Comparison of ENCODE assay signal across 18 cellular contexts in the genomic region with DNA sequence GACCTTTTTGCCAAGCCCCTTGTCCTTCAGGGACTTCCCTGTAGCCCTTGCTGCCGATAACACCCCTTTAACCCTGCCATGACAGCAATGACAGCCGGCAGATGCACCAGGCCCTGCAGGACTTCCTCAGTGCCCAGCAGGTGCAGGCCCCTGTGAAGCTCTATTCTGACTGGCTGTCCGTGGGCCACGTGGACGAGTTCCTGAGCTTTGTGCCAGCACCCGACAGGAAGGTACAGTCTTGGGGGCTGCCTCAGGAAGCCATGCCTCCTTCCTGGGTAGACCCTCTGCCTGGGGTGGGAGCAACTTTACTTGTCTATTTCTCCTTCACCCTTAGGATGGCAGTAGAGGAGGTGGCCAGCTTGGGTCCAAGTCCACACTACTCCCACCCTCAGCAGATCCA. TPM values are rescaled to one million over a fixed set of nuclear protein-coding genes. Genes with fewer than 3 reads are reported as not detected.
DNase-seq lines count a peak whose midpoint lies in the region; ATAC-seq and TF ChIP-seq lines count a peak whose summit lies in the region.
"Had no signal": no experiment of that assay in that cellular context is flagged by ENCODE, and none has a peak within 500 bp of the region (broad histone marks: within the 10 kb centered on the region; RNA-seq: fewer than 3 reads in every experiment).

No MANE protein-coding gene starts in this region.

- peak overlapping the region; percentile 12 for H2BK15ac ChIP-seq in neuronal stem cell (ENCODE audit: low read length)

- H3K4me3 ChIP-seq in CD8-positive, alpha-beta T cell (ENCODE audit: low read depth, low read length): peak overlapping the region; percentile 66
- H3K4me3 ChIP-seq in neuronal stem cell (ENCODE audit: low read length in 2 of 2) (no peak overlapping the region), adrenal gland (no peak overlapping the region)
- H3K4me3 ChIP-seq: neural progenitor cell, PC-9, transverse colon had no signal

- H3K14ac ChIP-seq in neuronal stem cell (ENCODE audit: low read length): peak overlapping the region; percentile 25

- H4K8ac ChIP-seq in neuronal stem cell (ENCODE audit: low read depth, low read length): no peak overlapping the region

- no peak overlapping the region for H3K9ac ChIP-seq in neuronal stem cell (ENCODE audit: low read depth, low read length, poor library complexity)
- H3K9ac ChIP-seq: neural progenitor cell had no signal

- WGBS in neuronal stem cell (ENCODE audit: extremely low coverage in 2 of 2, insufficient read length in 2 of 2, insufficient replicate concordance in 1 of 2), 2 donors: no CpG with 5 or more reads among the region's 6 CpGs
- 34 to 54% (median 51%) methylated on average over 6 of the region's 6 CpGs for WGBS in adrenal gland, 4 donors

- peaks cover 12% of the 10 kb centered on the region for H3K36me3 Mint-ChIP-seq in CD8-positive, alpha-beta T cell
- H3K36me3 Mint-ChIP-seq in activated naive CD4-positive, alpha-beta T cell treated with anti-CD3 and anti-CD28 coated beads, Interleukin-2, amount 50 U/mL, for 24 hours: no peaks in the 10 kb centered on the region
- H3K36me3 Mint-ChIP-seq: neural progenitor cell had no signal

- H3K27ac ChIP-seq in CD8-positive, alpha-beta T cell (ENCODE audit: low read depth, low read length): peak overlapping the region; percentile 47
- H3K27ac ChIP-seq in neuronal stem cell (replicated peaks; ENCODE audit: low read length): no peak overlapping the region
- H3K27ac ChIP-seq in adrenal gland: no peak overlapping the region
- H3K27ac ChIP-seq: neural progenitor cell, PC-9, transverse colon had no signal

- no peak overlapping the region for H2BK120ac ChIP-seq in neuronal stem cell (ENCODE audit: low read depth, low read length)

- no peak overlapping the region for H3K23ac ChIP-seq in neuronal stem cell (ENCODE audit: low read depth, low read length, poor library complexity)

- H3K4me1 ChIP-seq in CD8-positive, alpha-beta T cell (ENCODE audit: insufficient read depth, low read length): peaks cover 16% of the 10 kb centered on the region
- H3K4me1 ChIP-seq in neuronal stem cell (ENCODE audit: control insufficient read depth in 2 of 2, insufficient read depth in 1 of 2, low read depth in 1 of 2, low read length in 2 of 2) (peaks cover 0 to 1% of the 10 kb centered on the region in 2 donors), adrenal gland (replicated peaks in 1 of 2) (no peaks in the 10 kb centered on the region)
- H3K4me1 ChIP-seq: BE2C, neural progenitor cell, transverse colon had no signal

- peaks cover 18% of the 10 kb centered on the region for H3K4me1 Mint-ChIP-seq in CD8-positive, alpha-beta T cell (ENCODE audit: low read depth)
- peaks cover 11% of the 10 kb centered on the region for H3K4me1 Mint-ChIP-seq in activated naive CD4-positive, alpha-beta T cell treated with anti-CD3 and anti-CD28 coated beads, Interleukin-2, amount 50 U/mL, for 24 hours

- no peaks in the 10 kb centered on the region for H3K9me3 ChIP-seq in CD8-positive, alpha-beta T cell (ENCODE audit: low read length)
- H3K9me3 ChIP-seq in neuronal stem cell (replicated peaks in 1 of 2; ENCODE audit: control insufficient read depth in 2 of 2, insufficient read depth in 1 of 2, low read depth in 1 of 2, low read length in 2 of 2) (peaks cover 0 to 2% of the 10 kb centered on the region in 2 donors), adrenal gland (replicated peaks in 1 of 3) (no peaks in the 10 kb centered on the region)
- H3K9me3 ChIP-seq: BE2C, transverse colon had no signal

- no peak overlapping the region for H2BK5ac ChIP-seq in neuronal stem cell (ENCODE audit: low read length)

- H2BK12ac ChIP-seq in neuronal stem cell (ENCODE audit: low read length): no peak overlapping the region

- no peak overlapping the region for H4K91ac ChIP-seq in neuronal stem cell (ENCODE audit: low read depth, low read length, poor library complexity)

- peak overlapping the region; percentile 35 for H3K18ac ChIP-seq in neuronal stem cell (ENCODE audit: low read length)

- intact Hi-C loops in CD8-positive, alpha-beta T cell (cut with DNase I, micrococcal nuclease): no loop called here
- intact Hi-C loops in adrenal gland (cut with DNase I) (no loop called here), cardiac septum (cut with DNase I) (no loop called here)

- no peaks in the 10 kb centered on the region for H3K79me1 ChIP-seq in neuronal stem cell (ENCODE audit: low read depth, low read length)

- CTCF ChIA-PET in CD8-positive, alpha-beta T cell (lab: Charles Lee): interaction anchor here (1.2 kb wide), 1 partner anchor 20 kb away, joined by 3 read pairs; no protein-coding TSS in a partner anchor

- no peaks in the 10 kb centered on the region for H3K9me3 Mint-ChIP-seq in CD8-positive, alpha-beta T cell
- no peaks in the 10 kb centered on the region for H3K9me3 Mint-ChIP-seq in activated naive CD4-positive, alpha-beta T cell treated with anti-CD3 and anti-CD28 coated beads, Interleukin-2, amount 50 U/mL, for 24 hours
- H3K9me3 Mint-ChIP-seq: neural progenitor cell had no signal

- no peaks in the 10 kb centered on the region for H3K36me3 ChIP-seq in CD8-positive, alpha-beta T cell (ENCODE audit: insufficient read depth, low read length)
- H3K36me3 ChIP-seq in neuronal stem cell (replicated peaks in 1 of 2; ENCODE audit: control insufficient read depth in 2 of 2, insufficient read depth in 2 of 2, low read length in 2 of 2) (no peaks in the 10 kb centered on the region), adrenal gland (replicated peaks in 1 of 2) (no peaks in the 10 kb centered on the region)
- H3K36me3 ChIP-seq: BE2C, neural progenitor cell, transverse colon had no signal

- ATAC-seq in CD8-positive, alpha-beta T cell: peak; percentile 69
- ATAC-seq in GM18519 (IDR thresholded peaks at IDR 0.05; ENCODE audit: low FRiP score, unreplicated experiment) (no peak), GM21528 (IDR thresholded peaks at IDR 0.05; ENCODE audit: low FRiP score, unreplicated experiment) (no peak)

- peak in 5 of 7 experiments; percentile 9 to 79 (median 36) for DNase-seq in CD8-positive, alpha-beta T cell
- DNase-seq in RPMI8226 (peak; percentile 45), neuronal stem cell (ENCODE audit: low spot score) (no peak), adrenal gland (no peak), cardiac septum (ENCODE audit: low spot score) (no peak)
- DNase-seq: activated effector memory CD4-positive, alpha-beta T cell treated with Interleukin-2 at 50 U/mL for 16 hours; BE2C; DMS79 treated with DMSO at 0.1 percent for 48 hours; foreskin melanocyte; NCI-H1694 treated with DMSO at 0.1 percent for 48 hours; NCI-H524 treated with DMSO at 0.1 percent for 48 hours; PC-9; transverse colon had no signal

- H3K27ac Mint-ChIP-seq in CD8-positive, alpha-beta T cell: peak overlapping the region; percentile 88
- peak overlapping the region; percentile 35 for H3K27ac Mint-ChIP-seq in activated naive CD4-positive, alpha-beta T cell treated with anti-CD3 and anti-CD28 coated beads, Interleukin-2, amount 50 U/mL, for 24 hours
- H3K27ac Mint-ChIP-seq: neural progenitor cell had no signal

- no peak overlapping the region for H2AFZ ChIP-seq in neuronal stem cell (ENCODE audit: low read length)
- H2AFZ ChIP-seq: neural progenitor cell, PC-9 had no signal

- no peak overlapping the region for H3K4me2 ChIP-seq in neuronal stem cell (ENCODE audit: insufficient read depth, low read length, poor library complexity, severe bottlenecking)
- H3K4me2 ChIP-seq: neural progenitor cell, PC-9 had no signal

- no peak for TF ChIP-seq CTCF in CD8-positive, alpha-beta T cell (IDR thresholded peaks at IDR 0.05)
- TF ChIP-seq CTCF in adrenal gland (IDR thresholded peaks at IDR 0.05): no peak

- peaks cover 2% of the 10 kb centered on the region for H3K27me3 Mint-ChIP-seq in CD8-positive, alpha-beta T cell (ENCODE audit: low read depth)
- H3K27me3 Mint-ChIP-seq in activated naive CD4-positive, alpha-beta T cell treated with anti-CD3 and anti-CD28 coated beads, Interleukin-2, amount 50 U/mL, for 24 hours: no peaks in the 10 kb centered on the region

- no peak for TF ChIP-seq POLR2A in adrenal gland (IDR thresholded peaks at IDR 0.05)

- H3K27me3 ChIP-seq in CD8-positive, alpha-beta T cell (ENCODE audit: insufficient read depth, low read length): no peaks in the 10 kb centered on the region
- H3K27me3 ChIP-seq in neuronal stem cell (ENCODE audit: control insufficient read depth in 3 of 3, insufficient read depth in 3 of 3, low read depth in 1 of 3, low read length in 3 of 3) (peaks cover 0 to 20% (median 0%) of the 10 kb centered on the region in 3 experiments), adrenal gland (no peaks in the 10 kb centered on the region)
- H3K27me3 ChIP-seq: BE2C, neural progenitor cell had no signal

- H2AK5ac ChIP-seq in neuronal stem cell (ENCODE audit: low read depth, low read length): no peak overlapping the region

- POLR2A ChIA-PET in CD8-positive, alpha-beta T cell (lab: Charles Lee): no interaction called here

- no peak overlapping the region for H3K4ac ChIP-seq in neuronal stem cell (ENCODE audit: low read length)

- peak overlapping the region; percentile 79 for H3K4me3 Mint-ChIP-seq in CD8-positive, alpha-beta T cell
- H3K4me3 Mint-ChIP-seq in activated naive CD4-positive, alpha-beta T cell treated with anti-CD3 and anti-CD28 coated beads, Interleukin-2, amount 50 U/mL, for 24 hours: peak overlapping the region; percentile 51
- H3K4me3 Mint-ChIP-seq: neural progenitor cell had no signal

RNA-seq across cellular contexts. Expression of gene PADI6, which starts 16.1 kb away (rescaled TPM):
- total RNA-seq in CD8-positive, alpha-beta T cell: not detected
- polyA plus RNA-seq in neuronal stem cell (2013, experiment 1 of 2): not detected
- not detected for polyA plus RNA-seq in neuronal stem cell (2013, experiment 2 of 2)
- total RNA-seq in adrenal gland (not detected), cardiac septum (not detected)
- polyA plus RNA-seq in adrenal gland: not detected
- total RNA-seq: lung microvascular endothelial cell, transverse colon had no signal

RNA-seq across cellular contexts. Expression of gene PADI4, which starts 47.9 kb away (rescaled TPM):
- 1 to 10 TPM in 1 of 2 experiments, under 1 TPM in 1; 0.57 to 1.2 TPM for total RNA-seq in CD8-positive, alpha-beta T cell
- not detected for polyA plus RNA-seq in neuronal stem cell (2013, experiment 1 of 2)
- polyA plus RNA-seq in neuronal stem cell (2013, experiment 2 of 2): not detected
- total RNA-seq in adrenal gland (under 1 TPM in 3 of 8 donors, not detected in 5; 0.24 to 0.61 (median 0.57) TPM), cardiac septum (2.7 TPM)
- under 1 TPM; 0.05 to 0.72 (median 0.27) TPM for polyA plus RNA-seq in adrenal gland
- total RNA-seq: lung microvascular endothelial cell, transverse colon had no signal

Comparison
In these comparisons a context has a peak if more than half of its experiments do, and no peak if none do; other contexts are left out.
1. DNase-seq: peak in CD8-positive, alpha-beta T cell (5 of 7) and RPMI8226 (single experiment); none in neuronal stem cell (single experiment), adrenal gland (0 of 7) and cardiac septum (single experiment).